9 cellular contexts compared by ENCODE assay signal in genomic region chr7:128266891-128267839, GRCh38. TPM values are rescaled to one million over a fixed set of nuclear protein-coding genes. Genes with fewer than 3 reads are reported as not detected.
DNase-seq lines count a peak whose midpoint lies in the region; ATAC-seq and TF ChIP-seq lines count a peak whose summit lies in the region.
"Had no signal": no experiment of that assay in that cellular context is flagged by ENCODE, and none has a peak within 500 bp of the region (broad histone marks: within the 10 kb centered on the region; RNA-seq: fewer than 3 reads in every experiment).

No MANE protein-coding gene starts in this region.

- H3K27ac ChIP-seq in right atrium auricular region (no peak overlapping the region), angular gyrus (ENCODE audit: low read depth, low read length) (peak overlapping the region; percentile 92)
- H3K27ac ChIP-seq: BLaER1 had no signal

- no peaks in the 10 kb centered on the region for H3K9me3 Mint-ChIP-seq in activated CD8-positive, alpha-beta memory T cell treated with anti-CD3 and anti-CD28 coated beads, Interleukin-2, amount 10 ng/mL, durations not matched to agents 7 days and 5 days (ENCODE audit: low read depth)

- peak; percentile 72 for DNase-seq in Right ventricle myocardium superior
- DNase-seq in right atrium auricular region (ENCODE audit: low spot score) = no peak
- DNase-seq in hypothalamus (lab: John Stamatoyannopoulos, UW) = peak in 28 of 51 donors; percentile 7 to 75 (median 25)
- DNase-seq in retina = peak; percentile 79
- DNase-seq in GM13976 (ENCODE audit: low spot score) = no peak
- DNase-seq in activated CD8-positive, alpha-beta memory T cell treated with anti-CD3 and anti-CD28 coated beads, Interleukin-2, amount 10 ng/mL, durations not matched to agents 7 days and 5 days = no peak
- no peak for DNase-seq in stimulated activated CD4-positive, alpha-beta T cell treated with anti-CD3 and anti-CD28 coated beads, Interleukin-2, amount 100 ng/mL, for 48 hours

- no peak overlapping the region for H3K4me3 Mint-ChIP-seq in activated CD8-positive, alpha-beta memory T cell treated with anti-CD3 and anti-CD28 coated beads, Interleukin-2, amount 10 ng/mL, durations not matched to agents 7 days and 5 days

- ATAC-seq in Right ventricle myocardium superior (ENCODE audit: poor library complexity) = peak; percentile 78
- no peak for ATAC-seq in activated CD8-positive, alpha-beta memory T cell treated with anti-CD3 and anti-CD28 coated beads, Interleukin-2, amount 10 ng/mL, durations not matched to agents 7 days and 5 days

- H3K27me3 ChIP-seq in right atrium auricular region = no peaks in the 10 kb centered on the region
- H3K27me3 ChIP-seq: BLaER1 had no signal

- no peak overlapping the region for H3K27ac Mint-ChIP-seq in activated CD8-positive, alpha-beta memory T cell treated with anti-CD3 and anti-CD28 coated beads, Interleukin-2, amount 10 ng/mL, durations not matched to agents 7 days and 5 days

- CTCF ChIA-PET in activated CD8-positive, alpha-beta memory T cell treated with anti-CD3 and anti-CD28 coated beads, Interleukin-2, amount 10 ng/mL, durations not matched to agents 7 days and 5 days (lab: Charles Lee) = no interaction called here

- no peaks in the 10 kb centered on the region for H3K9me3 ChIP-seq in right atrium auricular region

- intact Hi-C loops in Right ventricle myocardium superior (cut with DNase I) = no loop called here

- H3K27me3 Mint-ChIP-seq in activated CD8-positive, alpha-beta memory T cell treated with anti-CD3 and anti-CD28 coated beads, Interleukin-2, amount 10 ng/mL, durations not matched to agents 7 days and 5 days = peaks cover 39% of the 10 kb centered on the region

- H3K4me3 ChIP-seq in right atrium auricular region = peak overlapping the region in 1 of 2 donors; percentile 3
- H3K4me3 ChIP-seq: BLaER1 had no signal

- H3K4me1 ChIP-seq in right atrium auricular region = peaks cover 0 to 30% of the 10 kb centered on the region in 2 donors

- H3K4me1 Mint-ChIP-seq in activated CD8-positive, alpha-beta memory T cell treated with anti-CD3 and anti-CD28 coated beads, Interleukin-2, amount 10 ng/mL, durations not matched to agents 7 days and 5 days = peaks cover 3% of the 10 kb centered on the region

- H3K36me3 ChIP-seq in right atrium auricular region = no peaks in the 10 kb centered on the region
- H3K36me3 ChIP-seq: BLaER1 had no signal

- no peaks in the 10 kb centered on the region for H3K36me3 Mint-ChIP-seq in activated CD8-positive, alpha-beta memory T cell treated with anti-CD3 and anti-CD28 coated beads, Interleukin-2, amount 10 ng/mL, durations not matched to agents 7 days and 5 days

- in situ Hi-C loops in GM13976 (cut with MboI; ENCODE audit: low sequenced_read_pairs, unreplicated experiment) = no loop called here

- no peak for TF ChIP-seq CTCF in right atrium auricular region (IDR thresholded peaks at IDR 0.05)
- no peak for TF ChIP-seq CTCF in GM13976 (IDR thresholded peaks at IDR 0.05; ENCODE audit: borderline replicate concordance, control extremely low read depth, extremely low read depth, insufficient read depth, missing control alignments)

RNA-seq across cellular contexts. Expression of gene LEP, which starts 26.1 kb away (rescaled TPM):
- total RNA-seq in Right ventricle myocardium superior = 0.86 TPM
- total RNA-seq in right atrium auricular region = 1 to 10 TPM in 1 of 2 donors, under 1 TPM in 1; 0.22 to 2.2 TPM
- total RNA-seq in activated CD8-positive, alpha-beta memory T cell treated with anti-CD3 and anti-CD28 coated beads, Interleukin-2, amount 10 ng/mL, durations not matched to agents 7 days and 5 days = not detected

Comparison
In these comparisons a context has a peak if more than half of its experiments do, and no peak if none do; other contexts are left out.
1. DNase-seq: peak in Right ventricle myocardium superior (single experiment), hypothalamus (28 of 51) and retina (single experiment); none in right atrium auricular region (single experiment), GM13976 (single experiment), activated CD8-positive, alpha-beta memory T cell treated with anti-CD3 and anti-CD28 coated beads, Interleukin-2, amount 10 ng/mL, durations not matched to agents 7 days and 5 days (single experiment) and stimulated activated CD4-positive, alpha-beta T cell treated with anti-CD3 and anti-CD28 coated beads, Interleukin-2, amount 100 ng/mL, for 48 hours (0 of 2).